12 cellular contexts compared by ENCODE assay signal in genomic region chr13:28655566-28655965, GRCh38. TPM values are rescaled to one million over a fixed set of nuclear protein-coding genes. Genes with fewer than 3 reads are reported as not detected.
DNase-seq lines count a peak whose midpoint lies in the region; ATAC-seq and TF ChIP-seq lines count a peak whose summit lies in the region.
"Had no signal": no experiment of that assay in that cellular context is flagged by ENCODE, and none has a peak within 500 bp of the region (broad histone marks: within the 10 kb centered on the region; RNA-seq: fewer than 3 reads in every experiment).

No MANE protein-coding gene starts in this region.

- no peak overlapping the region for H4K8ac ChIP-seq in trophoblast cell (ENCODE audit: low read depth, low read length)

- H3K9ac ChIP-seq in fibroblast of lung (ENCODE audit: insufficient read depth, low read length) (no peak overlapping the region), trophoblast cell (ENCODE audit: low read length) (no peak overlapping the region), MM.1S (ENCODE audit: low read length) (no peak overlapping the region)

- peak overlapping the region in 1 of 7 donors; percentile 40 for H3K4me3 Mint-ChIP-seq in CD8-positive, alpha-beta memory T cell
- no peak overlapping the region for H3K4me3 Mint-ChIP-seq in T-cell
- H3K4me3 Mint-ChIP-seq: activated naive CD8-positive, alpha-beta T cell treated with anti-CD3 and anti-CD28 coated beads, Interleukin-2, amount 10 ng/mL, durations not matched to agents 7 days and 5 days had no signal

- H3K27ac Mint-ChIP-seq in CD8-positive, alpha-beta memory T cell, result peak overlapping the region in 6 of 8 donors; percentile 5 to 88 (median 56)
- no peak overlapping the region for H3K27ac Mint-ChIP-seq in T-cell
- H3K27ac Mint-ChIP-seq: activated naive CD8-positive, alpha-beta T cell treated with anti-CD3 and anti-CD28 coated beads, Interleukin-2, amount 10 ng/mL, durations not matched to agents 7 days and 5 days had no signal

- H4K12ac ChIP-seq in trophoblast cell (ENCODE audit: low read depth, low read length), result no peak overlapping the region

- peak overlapping the region; percentile 13 for H3K4me2 ChIP-seq in fibroblast of lung (ENCODE audit: extremely low read depth, insufficient read depth, low read length)
- H3K4me2 ChIP-seq in trophoblast cell (ENCODE audit: low read length), result no peak overlapping the region
- H3K4me2 ChIP-seq in MM.1S (ENCODE audit: low read depth, low read length), result no peak overlapping the region

- peaks cover 34 to 51% (median 44%) of the 10 kb centered on the region in 3 donors for H3K4me1 Mint-ChIP-seq in CD8-positive, alpha-beta memory T cell
- H3K4me1 Mint-ChIP-seq in T-cell, result peaks cover 37 to 48% (median 39%) of the 10 kb centered on the region in 3 donors

- no peak overlapping the region for H2BK5ac ChIP-seq in trophoblast cell (ENCODE audit: low read depth, low read length, poor library complexity)

- DNase-seq in CD8-positive, alpha-beta memory T cell, result no peak
- DNase-seq in NCI-H226 (peak; percentile 36), fibroblast of lung (ENCODE audit: low read depth in 2 of 2) (peak; percentile 56 to 69), trophoblast cell (peak; percentile 32 to 76), MM.1S (no peak), T-cell (no peak), nucleus accumbens (lab: John Stamatoyannopoulos, UW) (no peak)
- DNase-seq: activated naive CD8-positive, alpha-beta T cell treated with anti-CD3 and anti-CD28 coated beads, Interleukin-2, amount 10 ng/mL, durations not matched to agents 7 days and 5 days; DMS79; NCI-H1105 treated with DMSO at 0.1 percent for 48 hours; NCI-H526 treated with DMSO at 0.1 percent for 48 hours; T1000 had no signal

- no peak overlapping the region for H2AK5ac ChIP-seq in trophoblast cell (ENCODE audit: low read length)

- CTCF ChIA-PET in CD8-positive, alpha-beta memory T cell (lab: Charles Lee), result interaction anchor here (0.9 kb wide), 1 partner anchor 11 kb away, joined by 3 read pairs; no protein-coding TSS in a partner anchor
- CTCF ChIA-PET in T-cell (lab: Charles Lee), result no interaction called here

- H2BK120ac ChIP-seq in trophoblast cell (ENCODE audit: insufficient read depth, low read length, poor library complexity), result no peak overlapping the region

- 100% methylated on average over 1 of the region's 3 CpGs for WGBS in trophoblast cell (ENCODE audit: extremely low coverage, insufficient coverage, insufficient read length)

- no peaks in the 10 kb centered on the region for H3K36me3 ChIP-seq in CD8-positive, alpha-beta memory T cell (ENCODE audit: insufficient read depth, low read length)
- H3K36me3 ChIP-seq in fibroblast of lung (ENCODE audit: control insufficient read depth, insufficient read depth, low read length) (no peaks in the 10 kb centered on the region), trophoblast cell (ENCODE audit: control insufficient read depth in 1 of 2, insufficient read depth in 2 of 2, low read length in 2 of 2) (peaks cover 0 to 1% of the 10 kb centered on the region in 2 experiments), MM.1S (replicated peaks; ENCODE audit: insufficient read depth, low read length) (no peaks in the 10 kb centered on the region)

- no peaks in the 10 kb centered on the region for H3K27me3 ChIP-seq in CD8-positive, alpha-beta memory T cell (ENCODE audit: insufficient read depth, low read length, poor library complexity, severe bottlenecking)
- H3K27me3 ChIP-seq in fibroblast of lung (ENCODE audit: control insufficient read depth, insufficient read depth, low read length) (no peaks in the 10 kb centered on the region), trophoblast cell (ENCODE audit: insufficient read depth, low read length) (no peaks in the 10 kb centered on the region), MM.1S (replicated peaks; ENCODE audit: insufficient read depth, low read length) (no peaks in the 10 kb centered on the region)

- peaks cover 22% of the 10 kb centered on the region for H3K4me1 ChIP-seq in CD8-positive, alpha-beta memory T cell (ENCODE audit: insufficient read depth, low read length)
- H3K4me1 ChIP-seq in fibroblast of lung (ENCODE audit: control insufficient read depth, extremely low read depth, insufficient read depth, low read length) (peaks cover 6% of the 10 kb centered on the region), trophoblast cell (ENCODE audit: control insufficient read depth in 1 of 2, insufficient read depth in 2 of 2, low read length in 2 of 2) (peaks cover 0 to 4% of the 10 kb centered on the region in 2 experiments), MM.1S (ENCODE audit: low read length) (no peaks in the 10 kb centered on the region; the same call in 1 of the 2 replicates)

- H2AFZ ChIP-seq in fibroblast of lung (ENCODE audit: low read length) (no peak overlapping the region), trophoblast cell (ENCODE audit: insufficient read depth, low read length, poor library complexity) (no peak overlapping the region), MM.1S (ENCODE audit: low read length) (no peak overlapping the region)

- no peak overlapping the region for H3K18ac ChIP-seq in trophoblast cell (ENCODE audit: low read length)

- no peak overlapping the region for H2BK12ac ChIP-seq in trophoblast cell (ENCODE audit: low read length)

- no peak overlapping the region for H3K23ac ChIP-seq in trophoblast cell (ENCODE audit: low read length)

- H3K27me3 Mint-ChIP-seq in CD8-positive, alpha-beta memory T cell, result peaks cover 0 to 6% of the 10 kb centered on the region in 2 donors
- no peaks in the 10 kb centered on the region for H3K27me3 Mint-ChIP-seq in T-cell
- H3K27me3 Mint-ChIP-seq: activated naive CD8-positive, alpha-beta T cell treated with anti-CD3 and anti-CD28 coated beads, Interleukin-2, amount 10 ng/mL, durations not matched to agents 7 days and 5 days had no signal

- peaks cover 0 to 32% (median 8%) of the 10 kb centered on the region in 3 donors for H3K36me3 Mint-ChIP-seq in CD8-positive, alpha-beta memory T cell
- H3K36me3 Mint-ChIP-seq in T-cell, result peaks cover 6% of the 10 kb centered on the region

- no peaks in the 10 kb centered on the region for H3K9me2 ChIP-seq in MM.1S (replicated peaks; ENCODE audit: insufficient read depth, low read length)

- H3K4me3 ChIP-seq in CD8-positive, alpha-beta memory T cell (ENCODE audit: low read length), result no peak overlapping the region
- H3K4me3 ChIP-seq in fibroblast of lung (replicated peaks in 1 of 4; ENCODE audit: control extremely low read depth in 1 of 4, insufficient read depth in 1 of 4, low read depth in 3 of 4, low read length in 4 of 4) (no peak overlapping the region), trophoblast cell (ENCODE audit: low read depth, low read length) (no peak overlapping the region), MM.1S (ENCODE audit: low read length) (no peak overlapping the region)

- H3K79me1 ChIP-seq in trophoblast cell (ENCODE audit: low read length), result peaks cover 10% of the 10 kb centered on the region

- TF ChIP-seq CTCF in fibroblast of lung (conservative IDR thresholded peaks at IDR 0.05 in 1 of 2, IDR thresholded peaks at IDR 0.05 in 1 of 2; ENCODE audit: low read depth in 1 of 2, low read length in 2 of 2) (no peak), MM.1S (IDR thresholded peaks at IDR 0.05; ENCODE audit: low read length) (no peak)

- no peak overlapping the region for H3K4ac ChIP-seq in trophoblast cell (ENCODE audit: low read depth, low read length)

- no peaks in the 10 kb centered on the region for H4K20me1 ChIP-seq in fibroblast of lung (ENCODE audit: control insufficient read depth, extremely low read depth, insufficient read depth, low read length)
- no peaks in the 10 kb centered on the region for H4K20me1 ChIP-seq in MM.1S (ENCODE audit: insufficient read depth, low read length)

- H3K9me3 Mint-ChIP-seq in CD8-positive, alpha-beta memory T cell, result no peaks in the 10 kb centered on the region
- H3K9me3 Mint-ChIP-seq in T-cell, result no peaks in the 10 kb centered on the region
- H3K9me3 Mint-ChIP-seq: activated naive CD8-positive, alpha-beta T cell treated with anti-CD3 and anti-CD28 coated beads, Interleukin-2, amount 10 ng/mL, durations not matched to agents 7 days and 5 days had no signal

- H3K14ac ChIP-seq in trophoblast cell (ENCODE audit: low read length), result no peak overlapping the region

- H3K27ac ChIP-seq in CD8-positive, alpha-beta memory T cell (ENCODE audit: low read depth, low read length), result no peak overlapping the region
- H3K27ac ChIP-seq in fibroblast of lung (ENCODE audit: insufficient read depth, low read length) (no peak overlapping the region), trophoblast cell (ENCODE audit: low read depth, low read length) (peak overlapping the region; percentile 14), MM.1S (ENCODE audit: low read length) (no peak overlapping the region)

- no peak for ATAC-seq in T-cell (replicated peaks in 1 of 4)

- H4K91ac ChIP-seq in trophoblast cell (ENCODE audit: low read depth, low read length), result no peak overlapping the region

- H3K9me3 ChIP-seq in CD8-positive, alpha-beta memory T cell (ENCODE audit: low read length), result no peaks in the 10 kb centered on the region
- H3K9me3 ChIP-seq in fibroblast of lung (ENCODE audit: control insufficient read depth, insufficient read depth, low read depth, low read length), result no peaks in the 10 kb centered on the region
- H3K9me3 ChIP-seq in trophoblast cell (ENCODE audit: insufficient read depth, low read depth, low read length), result no peaks in the 10 kb centered on the region
- H3K9me3 ChIP-seq in MM.1S (replicated peaks; ENCODE audit: insufficient read depth, low read length), result no peaks in the 10 kb centered on the region

- POLR2A ChIA-PET in CD8-positive, alpha-beta memory T cell (lab: Charles Lee), result no interaction called here
- POLR2A ChIA-PET in T-cell (lab: Charles Lee), result no interaction called here

- H3K79me2 ChIP-seq in fibroblast of lung (ENCODE audit: control insufficient read depth, insufficient read depth, low read length) (peaks cover 41% of the 10 kb centered on the region), trophoblast cell (ENCODE audit: control insufficient read depth, insufficient read depth, low read length, poor library complexity) (peaks cover 12% of the 10 kb centered on the region), MM.1S (ENCODE audit: low read length) (peaks cover 33% of the 10 kb centered on the region)

- no peaks in the 10 kb centered on the region for H3F3A ChIP-seq in MM.1S (ENCODE audit: insufficient read depth, low read length)

RNA-seq across cellular contexts. Expression of gene POMP, which starts 3.4 kb away (rescaled TPM):
- 100 to 1,000 TPM; 127 to 131 TPM for total RNA-seq in CD8-positive, alpha-beta memory T cell
- polyA plus RNA-seq in CD8-positive, alpha-beta memory T cell, result 98.4 TPM
- total RNA-seq in fibroblast of lung (67.7 and 73.4 TPM in 2 replicates), T-cell (10 to 100 TPM; 21.4 to 24.7 (median 23.3) TPM)
- polyA plus RNA-seq in fibroblast of lung, result 140 and 149 TPM in 2 replicates
- 197 and 204 TPM in 2 replicates for polyA plus RNA-seq in fibroblast of lung (2012)
- 0.55 and 3.0 TPM in 2 replicates for polyA minus RNA-seq in fibroblast of lung (ENCODE audit: low replicate concordance)
- 138 and 141 TPM in 2 replicates for polyA plus RNA-seq in trophoblast cell (2013)

Comparison
In these comparisons a context has a peak if more than half of its experiments do, and no peak if none do; other contexts are left out.
1. DNase-seq: peak in NCI-H226 (single experiment), fibroblast of lung (2 of 2) and trophoblast cell (2 of 2); none in CD8-positive, alpha-beta memory T cell (0 of 5), MM.1S (single experiment), T-cell (0 of 34) and nucleus accumbens (0 of 56).
2. H3K27ac Mint-ChIP-seq: peak in CD8-positive, alpha-beta memory T cell (6 of 8); none in T-cell (0 of 2).